Comparison of ENCODE assay signal across 11 cellular contexts in the genomic region with DNA sequence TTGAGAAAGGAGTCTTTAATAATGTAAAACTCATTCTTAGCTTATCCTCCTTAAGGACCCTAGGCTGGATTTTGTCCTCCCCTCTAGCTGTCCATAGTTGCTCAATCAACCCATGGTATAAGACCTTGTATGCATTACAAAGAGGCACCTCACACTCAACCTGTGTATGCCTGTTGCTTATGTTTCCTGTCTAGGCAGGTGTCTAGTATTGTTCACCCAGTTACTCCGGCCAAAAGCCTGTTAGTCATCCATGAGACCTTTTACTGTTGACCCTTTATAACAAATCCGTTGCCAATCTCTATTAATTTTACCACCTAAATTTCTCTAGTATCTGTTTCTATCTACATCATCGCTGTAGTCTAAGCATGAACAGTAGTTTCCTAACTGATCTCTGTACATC. TPM values are rescaled to one million over a fixed set of nuclear protein-coding genes. Genes with fewer than 3 reads are reported as not detected.
A peak's percentile ranks its signal among the peaks of the same experiment; 100 is the strongest.
DNase-seq lines count a peak whose midpoint lies in the region; ATAC-seq, FAIRE-seq and TF ChIP-seq lines count a peak whose summit lies in the region.
"Had no signal": no experiment of that assay in that cellular context is flagged by ENCODE, and none has a peak within 500 bp of the region (broad histone marks: within the 10 kb centered on the region; RNA-seq: fewer than 3 reads in every experiment).

No MANE protein-coding gene starts in this region.

- H3K27me3 ChIP-seq in heart right ventricle = no peaks in the 10 kb centered on the region
- no peaks in the 10 kb centered on the region for H3K27me3 ChIP-seq in right cardiac atrium (ENCODE audit: control insufficient read depth, insufficient read depth)
- no peaks in the 10 kb centered on the region for H3K27me3 ChIP-seq in RWPE2 (ENCODE audit: insufficient read depth, poor library complexity, severe bottlenecking)
- H3K27me3 ChIP-seq in vagina = no peaks in the 10 kb centered on the region
- H3K27me3 ChIP-seq in pancreas = no peaks in the 10 kb centered on the region
- no peaks in the 10 kb centered on the region for H3K27me3 ChIP-seq in PC-9 (ENCODE audit: insufficient read depth, low read depth)

- TF ChIP-seq CTCF in heart right ventricle (IDR thresholded peaks at IDR 0.05) = no peak
- no peak for TF ChIP-seq CTCF in RWPE2 (IDR thresholded peaks at IDR 0.05; ENCODE audit: poor library complexity, severe bottlenecking)
- TF ChIP-seq CTCF in vagina (IDR thresholded peaks at IDR 0.05) = no peak
- TF ChIP-seq CTCF in pancreas (IDR thresholded peaks at IDR 0.05) = no peak
- no peak for TF ChIP-seq CTCF in PC-9 (conservative IDR thresholded peaks at IDR 0.05)

- H3K4me1 ChIP-seq in heart right ventricle (peaks cover 0 to 80% (median 53%) of the 10 kb centered on the region in 9 donors), right cardiac atrium (ENCODE audit: control insufficient read depth, insufficient read depth, low read length) (peaks cover 3% of the 10 kb centered on the region), RWPE2 (ENCODE audit: insufficient read depth, poor library complexity, severe bottlenecking) (peaks cover 7% of the 10 kb centered on the region), vagina (peaks cover 75% of the 10 kb centered on the region), pancreas (peaks cover 0 to 44% (median 34%) of the 10 kb centered on the region in 3 donors), PC-9 (replicated peaks; ENCODE audit: insufficient read depth) (peaks cover 20% of the 10 kb centered on the region)

- H4K20me1 ChIP-seq in PC-9 (ENCODE audit: insufficient read depth) = no peaks in the 10 kb centered on the region

- H3K4me3 ChIP-seq in heart right ventricle (no peak overlapping the region), right cardiac atrium (ENCODE audit: low read length) (no peak overlapping the region), RWPE2 (ENCODE audit: severe bottlenecking) (no peak overlapping the region), vagina (no peak overlapping the region), pancreas (no peak overlapping the region), PC-9 (no peak overlapping the region)

- H3K79me2 ChIP-seq in PC-9 (ENCODE audit: low read depth) = peaks cover 23% of the 10 kb centered on the region

- no peak for FAIRE-seq in pancreas (lab: Jason Lieb, UNC)

- H3K27ac ChIP-seq in heart right ventricle (peak overlapping the region in 6 of 10 donors; percentile 15 to 93 (median 28)), right cardiac atrium (ENCODE audit: low read length) (no peak overlapping the region), RWPE2 (ENCODE audit: poor library complexity, severe bottlenecking) (no peak overlapping the region), vagina (peak overlapping the region; percentile 21), pancreas (no peak overlapping the region), PC-9 (no peak overlapping the region)

- TF ChIP-seq POLR2A in vagina (IDR thresholded peaks at IDR 0.05) = no peak

- ATAC-seq in heart right ventricle = no peak
- no peak for ATAC-seq in right cardiac atrium
- ATAC-seq in HG02885 (IDR thresholded peaks at IDR 0.05; ENCODE audit: poor library complexity, unreplicated experiment) = peak; percentile 31
- ATAC-seq in RWPE2 (ENCODE audit: low read depth) = peak; percentile 80
- ATAC-seq in pancreas = no peak

- peaks cover 0 to 35% (median 0%) of the 10 kb centered on the region in 9 donors for H3K36me3 ChIP-seq in heart right ventricle
- H3K36me3 ChIP-seq in RWPE2 (ENCODE audit: low read depth) = no peaks in the 10 kb centered on the region
- no peaks in the 10 kb centered on the region for H3K36me3 ChIP-seq in vagina
- peaks cover 0 to 11% (median 0%) of the 10 kb centered on the region in 3 donors for H3K36me3 ChIP-seq in pancreas
- peaks cover 4% of the 10 kb centered on the region for H3K36me3 ChIP-seq in PC-9 (ENCODE audit: low read depth)

- no TSS peak for BruUV-seq in PC-9 (replicated peaks; lab: Mats Ljungman, UMichigan)

- H3F3A ChIP-seq in PC-9 (ENCODE audit: insufficient read depth, low read depth) = no peaks in the 10 kb centered on the region

- WGBS in heart right ventricle, 2 donors = 71 to 80% methylated on average over 3 of the region's 3 CpGs
- WGBS in right cardiac atrium = 86% methylated on average over 3 of the region's 3 CpGs
- WGBS in pancreas, 2 donors = 57 to 61% methylated on average over 3 of the region's 3 CpGs

- DNase-seq in heart right ventricle (no peak), right cardiac atrium (no peak), RWPE2 (ENCODE audit: low spot score) (no peak), vagina (ENCODE audit: extremely low spot score in 2 of 2) (no peak), pancreas (no peak), PC-9 (no peak), AML-193 (lab: John Stamatoyannopoulos, UW) (no peak)
- DNase-seq: activated CD4-positive, CD25-positive, alpha-beta regulatory T cell; IMR-90; mesenchymal stem cell had no signal

- POLR2A ChIA-PET in PC-9 (lab: Charles Lee; ENCODE audit: unreplicated experiment) = no interaction called here

- no peak overlapping the region for H3K4me2 ChIP-seq in PC-9

- no peaks in the 10 kb centered on the region for H3K9me2 ChIP-seq in PC-9 (ENCODE audit: insufficient read depth)

- intact Hi-C loops in heart right ventricle (cut with DNase I) (loop anchor here in 3 of 10 donors (10.0 kb wide), 3 partner anchors 713 to 843 kb away; a partner anchor contains a TSS), right cardiac atrium (cut with DNase I) (no loop called here), vagina (cut with DNase I) (no loop called here), pancreas (cut with DNase I) (no loop called here), PC-9 (cut with micrococcal nuclease; ENCODE audit: unreplicated experiment) (loop anchor here (10.0 kb wide), 1 partner anchor 683 kb away; no protein-coding TSS in a partner anchor)

- H3K9me3 ChIP-seq in heart right ventricle = no peaks in the 10 kb centered on the region
- no peaks in the 10 kb centered on the region for H3K9me3 ChIP-seq in right cardiac atrium (ENCODE audit: control insufficient read depth, low read length)
- H3K9me3 ChIP-seq in RWPE2 (ENCODE audit: severe bottlenecking) = no peaks in the 10 kb centered on the region
- no peaks in the 10 kb centered on the region for H3K9me3 ChIP-seq in vagina
- H3K9me3 ChIP-seq in pancreas = no peaks in the 10 kb centered on the region
- no peaks in the 10 kb centered on the region for H3K9me3 ChIP-seq in PC-9 (ENCODE audit: insufficient read depth, low read depth)

- H2AFZ ChIP-seq in PC-9 = no peak overlapping the region

- CTCF ChIA-PET in PC-9 (lab: Charles Lee) = no interaction called here

RNA-seq across cellular contexts. Expression of a gene that starts 3.7 kb away (rescaled TPM):
- total RNA-seq in heart right ventricle (100 to 1,000 TPM in 7 of 10 donors, 10 to 100 TPM in 3; 65.9 to 186 (median 120) TPM), right cardiac atrium (10 to 100 TPM; 52.6 to 84.2 (median 58.2) TPM), vagina (14.0 TPM), pancreas (10 to 100 TPM; 14.8 to 33.9 (median 21.2) TPM), PC-9 (2021) (39.3 and 57.0 TPM in 2 replicates)
- polyA plus RNA-seq in heart right ventricle (10 to 100 TPM; 22.2 to 93.3 TPM), right cardiac atrium (45.8 TPM), pancreas (10 to 100 TPM; 32.2 to 37.9 TPM)

Comparison
In these comparisons a context has a peak if more than half of its experiments do, and no peak if none do; other contexts are left out.
1. H3K27ac ChIP-seq: peak in heart right ventricle (6 of 10) and vagina (single experiment); none in right cardiac atrium (single experiment), RWPE2 (single experiment), pancreas (0 of 4) and PC-9 (single experiment).
2. ATAC-seq: peak in HG02885 (single experiment) and RWPE2 (single experiment); none in heart right ventricle (0 of 8), right cardiac atrium (0 of 2) and pancreas (0 of 4).